In genomic region chr14:53035796-53036195, GRCh38 we compare ENCODE assay signal across 27 cellular contexts.
DNase-seq lines count a peak whose midpoint lies in the region; TF ChIP-seq lines count a peak whose summit lies in the region.
"Had no signal": no experiment of that assay in that cellular context is flagged by ENCODE, and none has a peak within 500 bp of the region (broad histone marks: within the 10 kb centered on the region; RNA-seq: fewer than 3 reads in every experiment).

No MANE protein-coding gene starts in this region.

- no peak overlapping the region for H3K4me3 ChIP-seq in GM23248
- H3K4me3 ChIP-seq in cardiac fibroblast (replicated peaks in 1 of 2; ENCODE audit: low read depth in 2 of 2, low read length in 2 of 2) = no peak overlapping the region
- no peak overlapping the region for H3K4me3 ChIP-seq in subcutaneous abdominal adipose tissue (ENCODE audit: low read depth in 1 of 5, low read length in 5 of 5)
- H3K4me3 ChIP-seq: BLaER1, colonic mucosa, K562, neural progenitor cell, right atrium auricular region, uterus had no signal

- 0 out of 2 replicates have a peak, but pooled peaks cover 3% of the 10 kb centered on the region for H3K36me3 ChIP-seq in GM23248 (ENCODE audit: low read depth)
- H3K36me3 ChIP-seq in subcutaneous abdominal adipose tissue (ENCODE audit: control insufficient read depth in 5 of 5, insufficient read depth in 5 of 5, low read length in 5 of 5) = peaks cover 0 to 10% (median 3%) of the 10 kb centered on the region in 5 donors
- H3K36me3 ChIP-seq: colonic mucosa, right atrium auricular region, uterus had no signal

- DNase-seq in GM23248 (peak; percentile 60), cardiac fibroblast (ENCODE audit: low read depth in 2 of 2) (peak; percentile 27 to 49), iris pigment epithelial cell (ENCODE audit: low read depth) (peak; percentile 44), DMS114 treated with DMSO at 0.1 percent for 48 hours (lab: John Stamatoyannopoulos, UW; ENCODE audit: unreplicated experiment) (no peak), SKM-1 (lab: John Stamatoyannopoulos, UW; ENCODE audit: unreplicated experiment) (no peak)
- DNase-seq in activated CD8-positive, alpha-beta memory T cell treated with anti-CD3 and anti-CD28 coated beads, Interleukin-2, amount 50 U/mL, for 48 hours = no peak
- DNase-seq: ACHN; activated CD4-positive, alpha-beta memory T cell treated with anti-CD3 and anti-CD28 coated beads, Interleukin-2, amount 10 ng/mL, durations not matched to agents 7 days and 5 days; activated naive CD4-positive, alpha-beta T cell treated with anti-CD3 and anti-CD28 coated beads for 36 hours; colonic mucosa; DMS153; effector memory CD4-positive, alpha-beta T cell; hippocampal formation; immature natural killer cell; mammary epithelial cell; NCI-H1092 treated with DMSO at 0.1 percent for 48 hours; NCI-H1694 treated with DMSO at 0.1 percent for 48 hours; NCI-H510A; SHP77 treated with DMSO at 0.1 percent for 48 hours; stimulated activated CD8-positive, alpha-beta memory T cell treated with anti-CD3 and anti-CD28 coated beads, Interleukin-4, amount 100 ng/mL, for 48 hours; stimulated activated naive CD8-positive, alpha-beta T cell treated with anti-CD3 and anti-CD28 coated beads, Interleukin-15, amount 100 ng/mL, for 72 hours; uterus had no signal

- peaks cover 48% of the 10 kb centered on the region for H3K4me1 ChIP-seq in GM23248 (ENCODE audit: insufficient read depth)
- H3K4me1 ChIP-seq in subcutaneous abdominal adipose tissue (ENCODE audit: control insufficient read depth in 5 of 5, insufficient read depth in 5 of 5, low read length in 5 of 5) = peaks cover 2 to 44% (median 40%) of the 10 kb centered on the region in 5 donors
- H3K4me1 ChIP-seq: colonic mucosa, uterus had no signal

- H3K4me2 ChIP-seq in GM23248 (ENCODE audit: unreplicated experiment) = peak overlapping the region; percentile 60
- H3K4me2 ChIP-seq: BLaER1, neural progenitor cell had no signal

- WGBS in GM23248 (ENCODE audit: low coverage in 1 of 2, low lambda C conversion rate in 2 of 2, missing lambda C conversion rate in 2 of 2), 2 experiments = 27 to 30% methylated on average over 2 of the region's 2 CpGs

- peak overlapping the region; percentile 30 for H3K27ac ChIP-seq in GM23248
- peak overlapping the region; percentile 38 for H3K27ac ChIP-seq in subcutaneous abdominal adipose tissue (ENCODE audit: low read depth, low read length)
- H3K27ac ChIP-seq: BLaER1, colonic mucosa, neural progenitor cell, right atrium auricular region, uterus had no signal

- H3K79me2 ChIP-seq in GM23248 (ENCODE audit: insufficient read depth) = no peaks in the 10 kb centered on the region

- no peak for TF ChIP-seq CTCF in cardiac fibroblast (IDR thresholded peaks at IDR 0.05; ENCODE audit: low read depth, low read length)

- H3K9ac ChIP-seq in GM23248 (no peak overlapping the region), subcutaneous abdominal adipose tissue (ENCODE audit: low read length in 5 of 5) (peak overlapping the region in 1 of 5 donors; percentile 17)
- H3K9ac ChIP-seq: BLaER1, neural progenitor cell had no signal

- in situ Hi-C loops in GM23248 (cut with MboI) = no loop called here

- H3K27me3 ChIP-seq in GM23248 (replicated peaks; ENCODE audit: insufficient read depth) (no peaks in the 10 kb centered on the region), subcutaneous abdominal adipose tissue (ENCODE audit: control insufficient read depth in 5 of 5, insufficient read depth in 4 of 5, low read length in 5 of 5) (no peaks in the 10 kb centered on the region)
- H3K27me3 ChIP-seq: BLaER1, colonic mucosa, neural progenitor cell, right atrium auricular region, uterus had no signal

- H2AFZ ChIP-seq in GM23248 = no peak overlapping the region
- H2AFZ ChIP-seq: neural progenitor cell had no signal

- no peaks in the 10 kb centered on the region for H3K9me2 ChIP-seq in GM23248 (ENCODE audit: insufficient read depth)

- H3F3A ChIP-seq in GM23248 (ENCODE audit: insufficient read depth) = peaks cover 37% of the 10 kb centered on the region

- H4K20me1 ChIP-seq in GM23248 (ENCODE audit: insufficient read depth) = no peaks in the 10 kb centered on the region
- H4K20me1 ChIP-seq: BLaER1 had no signal

- H3K9me3 ChIP-seq in GM23248 (ENCODE audit: low read depth) (no peaks in the 10 kb centered on the region), subcutaneous abdominal adipose tissue (ENCODE audit: control insufficient read depth in 5 of 5, low read length in 5 of 5) (peaks cover 0 to 4% (median 0%) of the 10 kb centered on the region in 5 donors)
- H3K9me3 ChIP-seq: colonic mucosa, right atrium auricular region, uterus had no signal

Comparison
In these comparisons a context has a peak if more than half of its experiments do, and no peak if none do; other contexts are left out.
1. DNase-seq: peak in GM23248 (single experiment), cardiac fibroblast (2 of 2) and iris pigment epithelial cell (single experiment); none in DMS114 treated with DMSO at 0.1 percent for 48 hours (single experiment), SKM-1 (single experiment) and activated CD8-positive, alpha-beta memory T cell treated with anti-CD3 and anti-CD28 coated beads, Interleukin-2, amount 50 U/mL, for 48 hours (single experiment).